In genomic region chr4:173522160-173522873, GRCh38 we compare ENCODE assay signal across 1 cellular context.
TF ChIP-seq lines count a peak whose summit lies in the region.

No MANE protein-coding gene starts in this region.

TF ChIP-seq in K562, 482 proteins besides CTCF, POLR2A, EP300 and RAD21 (continued from another document and continues in another):
- no peak for TF ChIP-seq ZBTB40 (IDR thresholded peaks at IDR 0.05)
- no peak for TF ChIP-seq ZBTB40 (CRISPR knock-in tag; IDR thresholded peaks at IDR 0.05)
- no peak for TF ChIP-seq PHTF2 (CRISPR knock-in tag; IDR thresholded peaks at IDR 0.05)
- TF ChIP-seq E2F4 (CRISPR knock-in tag; IDR thresholded peaks at IDR 0.05; ENCODE audit: low read depth), result no peak
- no peak for TF ChIP-seq KDM2B (CRISPR knock-in tag; IDR thresholded peaks at IDR 0.05)
- no peak for TF ChIP-seq CHD2 (IDR thresholded peaks at IDR 0.05; ENCODE audit: low read depth, low read length)
- TF ChIP-seq SNIP1 (IDR thresholded peaks at IDR 0.05; ENCODE audit: low read depth), result no peak
- no peak for TF ChIP-seq PREB (CRISPR knock-in tag; IDR thresholded peaks at IDR 0.05)
- no peak for TF ChIP-seq ZNF282 (CRISPR knock-in tag; IDR thresholded peaks at IDR 0.05)
- TF ChIP-seq PRDM10 (IDR thresholded peaks at IDR 0.05; ENCODE audit: partially characterized antibody), result peak; percentile 30
- no peak for TF ChIP-seq CHAMP1 (IDR thresholded peaks at IDR 0.05)
- TF ChIP-seq ZNF395 (CRISPR knock-in tag; IDR thresholded peaks at IDR 0.05), result no peak
- no peak for TF ChIP-seq TSHZ1 (CRISPR knock-in tag; IDR thresholded peaks at IDR 0.05)
- peak; percentile 73 for TF ChIP-seq RBFOX2 (IDR thresholded peaks at IDR 0.05; ENCODE audit: low read depth, low read length)
- TF ChIP-seq TBL1XR1 (IDR thresholded peaks at IDR 0.05; ENCODE audit: low read length in 2 of 2), result no peak
- no peak for TF ChIP-seq ARID2 (IDR thresholded peaks at IDR 0.05)
- TF ChIP-seq ZNF512 (tag; IDR thresholded peaks at IDR 0.05), result no peak
- no peak for TF ChIP-seq NR2F6 (CRISPR knock-in tag; IDR thresholded peaks at IDR 0.05)
- TF ChIP-seq ARID4B (CRISPR knock-in tag; IDR thresholded peaks at IDR 0.05), result no peak
